8 cellular contexts compared by ENCODE assay signal in genomic region chr2:227238242-227239237, GRCh38.
A peak's percentile ranks its signal among the peaks of the same experiment; 100 is the strongest.
DNase-seq lines count a peak whose midpoint lies in the region; ATAC-seq and TF ChIP-seq lines count a peak whose summit lies in the region.

No MANE protein-coding gene starts in this region.

- peak; percentile 11 to 60 for DNase-seq in NCI-H2081 (lab: John Stamatoyannopoulos, UW)
- DNase-seq in NCI-H2081 treated with DMSO at 0.1 percent for 48 hours (lab: John Stamatoyannopoulos, UW) = no peak
- peak; percentile 53 for DNase-seq in activated T-cell treated with anti-CD3 and anti-CD28 coated beads, Interleukin-2, amount 50 U/mL, for 4 hours
- DNase-seq in fibroblast of mammary gland (ENCODE audit: low read depth) = peak; percentile 74
- peak; percentile 3 for DNase-seq in thoracic aorta (ENCODE audit: low spot score)

- H3K4me3 ChIP-seq in OCI-LY3 (ENCODE audit: low read length) (no peak overlapping the region), fibroblast of mammary gland (ENCODE audit: control insufficient read depth, low read depth, low read length) (no peak overlapping the region), neutrophil (ENCODE audit: low read depth in 1 of 2, low read length in 1 of 2) (no peak overlapping the region), thoracic aorta (no peak overlapping the region)

- H4K20me1 ChIP-seq in OCI-LY3 (ENCODE audit: insufficient read depth, low read length) = no peaks in the 10 kb centered on the region

- no peaks in the 10 kb centered on the region for H3K79me2 ChIP-seq in OCI-LY3 (ENCODE audit: low read length)

- peaks cover 10% of the 10 kb centered on the region for H3K27me3 Mint-ChIP-seq in activated T-cell treated with anti-CD3 and anti-CD28 coated beads, Interleukin-2, amount 50 U/mL, for 4 hours (ENCODE audit: low read depth)

- ATAC-seq in HG02938 (IDR thresholded peaks at IDR 0.05; ENCODE audit: unreplicated experiment) (peak; percentile 64), thoracic aorta (ENCODE audit: insufficient number of reproducible peaks, low FRiP score, low read depth) (no peak)
- no peak for ATAC-seq in activated T-cell treated with anti-CD3 and anti-CD28 coated beads, Interleukin-2, amount 50 U/mL, for 4 hours

- H3K9ac ChIP-seq in OCI-LY3 (ENCODE audit: low read length) = no peak overlapping the region

- H3K4me2 ChIP-seq in OCI-LY3 (ENCODE audit: low read length) = no peak overlapping the region

- H3K27ac ChIP-seq in OCI-LY3 (ENCODE audit: low read length) = no peak overlapping the region
- no peak overlapping the region for H3K27ac ChIP-seq in neutrophil
- no peak overlapping the region for H3K27ac ChIP-seq in thoracic aorta

- H2AFZ ChIP-seq in OCI-LY3 (ENCODE audit: low read depth, low read length) = no peak overlapping the region

- H3K27me3 ChIP-seq in OCI-LY3 (ENCODE audit: low read depth, low read length) = no peaks in the 10 kb centered on the region
- H3K27me3 ChIP-seq in neutrophil = no peaks in the 10 kb centered on the region
- H3K27me3 ChIP-seq in thoracic aorta (replicated peaks; ENCODE audit: insufficient read depth) = no peaks in the 10 kb centered on the region

- H3K9me3 ChIP-seq in OCI-LY3 (ENCODE audit: insufficient read depth, low read length) (no peaks in the 10 kb centered on the region), neutrophil (no peaks in the 10 kb centered on the region), thoracic aorta (no peaks in the 10 kb centered on the region)

- H3K4me1 Mint-ChIP-seq in activated T-cell treated with anti-CD3 and anti-CD28 coated beads, Interleukin-2, amount 50 U/mL, for 4 hours (ENCODE audit: low read depth) = no peaks in the 10 kb centered on the region

- TF ChIP-seq CTCF in OCI-LY3 (IDR thresholded peaks at IDR 0.05; ENCODE audit: low read depth, low read length) (peak; percentile 80), fibroblast of mammary gland (conservative IDR thresholded peaks at IDR 0.05; ENCODE audit: control insufficient read depth, insufficient read depth, low read depth, low read length) (peak; percentile 99), neutrophil (IDR thresholded peaks at IDR 0.05) (peak; percentile 66), thoracic aorta (IDR thresholded peaks at IDR 0.05) (peak; percentile 93)

- no peak overlapping the region for H3K4me3 Mint-ChIP-seq in activated T-cell treated with anti-CD3 and anti-CD28 coated beads, Interleukin-2, amount 50 U/mL, for 4 hours

- H3K36me3 Mint-ChIP-seq in activated T-cell treated with anti-CD3 and anti-CD28 coated beads, Interleukin-2, amount 50 U/mL, for 4 hours (ENCODE audit: insufficient read depth) = no peaks in the 10 kb centered on the region

- no peaks in the 10 kb centered on the region for H3K9me3 Mint-ChIP-seq in activated T-cell treated with anti-CD3 and anti-CD28 coated beads, Interleukin-2, amount 50 U/mL, for 4 hours

- no peaks in the 10 kb centered on the region for H3K4me1 ChIP-seq in OCI-LY3 (ENCODE audit: low read length)
- no peaks in the 10 kb centered on the region for H3K4me1 ChIP-seq in neutrophil (ENCODE audit: control insufficient read depth in 1 of 2, insufficient read depth in 1 of 2, low read depth in 1 of 2, low read length in 1 of 2)
- peaks cover 0 to 6% of the 10 kb centered on the region in 2 donors for H3K4me1 ChIP-seq in thoracic aorta (ENCODE audit: control insufficient read depth in 1 of 2, low read depth in 2 of 2)

- H3K36me3 ChIP-seq in OCI-LY3 (replicated peaks; ENCODE audit: low read depth, low read length) (no peaks in the 10 kb centered on the region), neutrophil (no peaks in the 10 kb centered on the region), thoracic aorta (no peaks in the 10 kb centered on the region)
